In the genomic region with DNA sequence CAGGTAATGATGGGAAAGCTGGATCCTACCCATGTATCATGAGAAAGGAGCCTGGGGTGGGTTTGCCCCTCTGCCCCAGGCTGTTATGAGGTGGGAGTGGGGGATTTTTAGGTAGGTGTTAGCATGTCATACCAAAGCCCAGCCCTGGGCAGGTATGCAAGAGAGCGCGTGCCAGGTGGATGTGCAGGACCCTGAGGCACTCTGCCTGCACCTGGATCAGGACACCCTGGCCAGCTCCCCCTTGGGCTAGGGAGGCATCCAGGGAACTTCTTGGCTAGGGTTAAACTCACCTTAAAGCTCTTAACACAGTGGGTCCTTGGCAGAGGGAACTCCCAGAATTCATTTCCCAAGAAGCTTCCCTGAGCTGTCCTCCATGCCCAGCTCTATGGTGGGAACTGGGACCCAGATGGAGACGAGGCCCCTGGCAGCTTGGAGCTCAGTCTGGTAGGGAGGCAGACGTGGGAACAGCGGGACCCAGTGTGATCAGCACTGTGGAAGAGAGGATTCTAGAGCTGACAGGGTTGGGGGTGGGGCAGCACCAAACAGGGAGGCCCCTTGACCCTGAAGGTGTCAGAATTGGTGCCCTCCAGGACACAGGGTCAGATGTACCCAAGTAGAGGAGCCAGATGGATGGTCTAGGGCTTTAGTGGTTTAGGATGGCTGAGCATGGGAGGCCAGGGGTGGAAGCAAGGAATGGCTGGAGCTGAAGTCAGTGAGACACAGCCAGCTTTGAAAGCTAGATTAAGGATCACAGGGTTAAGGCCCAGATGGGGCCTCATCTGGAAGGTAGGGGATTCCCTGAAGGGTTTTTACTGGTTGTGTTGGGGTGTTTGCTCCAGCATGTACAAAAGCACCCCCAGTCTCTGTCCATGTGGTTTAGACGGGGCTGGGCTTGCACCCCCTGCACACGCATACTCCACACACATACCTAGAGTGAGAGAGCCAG, we compare ENCODE assay signal across 10 cellular contexts. TPM values are rescaled to one million over a fixed set of nuclear protein-coding genes. Genes with fewer than 3 reads are reported as not detected.
DNase-seq lines count a peak whose midpoint lies in the region; ATAC-seq, FAIRE-seq and TF ChIP-seq lines count a peak whose summit lies in the region.
"Had no signal": no experiment of that assay in that cellular context is flagged by ENCODE, and none has a peak within 500 bp of the region (broad histone marks: within the 10 kb centered on the region; RNA-seq: fewer than 3 reads in every experiment).

No MANE protein-coding gene starts in this region.

- H3K36me3 ChIP-seq in right atrium auricular region = peaks cover 7% of the 10 kb centered on the region

- TF ChIP-seq CTCF in A549 (IDR thresholded peaks at IDR 0.05) (no peak), right atrium auricular region (IDR thresholded peaks at IDR 0.05) (no peak)

- peaks cover 21% of the 10 kb centered on the region for H3K4me1 ChIP-seq in A549
- H3K4me1 ChIP-seq in right atrium auricular region = peaks cover 0 to 26% of the 10 kb centered on the region in 2 donors

- no peaks in the 10 kb centered on the region for H3K9me3 ChIP-seq in A549
- no peaks in the 10 kb centered on the region for H3K9me3 ChIP-seq in right atrium auricular region

- no peak overlapping the region for H3K4me3 ChIP-seq in A549
- no peak overlapping the region for H3K4me3 ChIP-seq in right atrium auricular region
- H3K4me3 ChIP-seq: lung had no signal

- FAIRE-seq in A549 (lab: Jason Lieb, UNC) = no peak
- FAIRE-seq: endothelial cell of umbilical vein had no signal

- ATAC-seq in A549 = no peak
- no peak for ATAC-seq in HG02885 (IDR thresholded peaks at IDR 0.05; ENCODE audit: poor library complexity, unreplicated experiment)

- peaks cover 53% of the 10 kb centered on the region for H3K4me1 Mint-ChIP-seq in activated naive CD8-positive, alpha-beta T cell (ENCODE audit: low read depth)

- no peak overlapping the region for H3K27ac ChIP-seq in A549
- H3K27ac ChIP-seq in right atrium auricular region = no peak overlapping the region

- H3K9me3 Mint-ChIP-seq in activated naive CD8-positive, alpha-beta T cell (ENCODE audit: low read depth) = no peaks in the 10 kb centered on the region

- DNase-seq in A549 (ENCODE audit: low read depth in 1 of 2, low spot score in 1 of 2) (no peak), DMS 273 (lab: John Stamatoyannopoulos, UW; ENCODE audit: unreplicated experiment) (no peak), right atrium auricular region (ENCODE audit: low spot score) (no peak)
- DNase-seq: NCI-H1092 had no signal

- no peaks in the 10 kb centered on the region for H3K27me3 Mint-ChIP-seq in activated naive CD8-positive, alpha-beta T cell

- no peaks in the 10 kb centered on the region for H3K27me3 ChIP-seq in right atrium auricular region

- TF ChIP-seq POLR2A in A549 (IDR thresholded peaks at IDR 0.05; ENCODE audit: low read length) (no peak), GM19099 (IDR thresholded peaks at IDR 0.05; ENCODE audit: extremely low read depth, insufficient read length, low read depth) (peak; percentile 10)

- POLR2A ChIA-PET in A549 (lab: Yijun Ruan, JAX) = interaction anchor here (1.2 kb wide), 1 partner anchor 18 kb away, joined by 8 read pairs; a partner anchor contains a TSS

- H3K36me3 Mint-ChIP-seq in activated naive CD8-positive, alpha-beta T cell = peaks cover 4% of the 10 kb centered on the region

- WGBS in A549 (ENCODE audit: missing lambda C conversion rate) = 98% methylated on average over 6 of the region's 7 CpGs

- no peak overlapping the region for H3K4me2 ChIP-seq in A549

- peak overlapping the region; percentile 87 for H3K4me3 Mint-ChIP-seq in activated naive CD8-positive, alpha-beta T cell

- no peak for TF ChIP-seq RAD21 in A549 (conservative IDR thresholded peaks at IDR 0.05 in 1 of 2, IDR thresholded peaks at IDR 0.05 in 1 of 2)

- CTCF ChIA-PET in A549 (lab: Yijun Ruan, JAX) = interaction anchor here (1.2 to 25.5 kb wide), 7 partner anchors 9 to 134 kb away, joined by 3 to 871 read pairs (median 142); a partner anchor contains a TSS

- no peak for TF ChIP-seq EP300 in A549 (IDR thresholded peaks at IDR 0.05)

- H3K27ac Mint-ChIP-seq in activated naive CD8-positive, alpha-beta T cell = peak overlapping the region; percentile 93

TF ChIP-seq in A549, 52 proteins besides CTCF, POLR2A, EP300 and RAD21:
- TF ChIP-seq SREBF2 (IDR thresholded peaks at IDR 0.05) = no peak
- no peak for TF ChIP-seq CBX2 (IDR thresholded peaks at IDR 0.05; ENCODE audit: borderline replicate concordance, low read depth)
- TF ChIP-seq MAZ (IDR thresholded peaks at IDR 0.05; ENCODE audit: borderline replicate concordance, low read depth, low read length) = no peak
- TF ChIP-seq JUN (IDR thresholded peaks at IDR 0.05) = no peak
- TF ChIP-seq, protein P1, sequence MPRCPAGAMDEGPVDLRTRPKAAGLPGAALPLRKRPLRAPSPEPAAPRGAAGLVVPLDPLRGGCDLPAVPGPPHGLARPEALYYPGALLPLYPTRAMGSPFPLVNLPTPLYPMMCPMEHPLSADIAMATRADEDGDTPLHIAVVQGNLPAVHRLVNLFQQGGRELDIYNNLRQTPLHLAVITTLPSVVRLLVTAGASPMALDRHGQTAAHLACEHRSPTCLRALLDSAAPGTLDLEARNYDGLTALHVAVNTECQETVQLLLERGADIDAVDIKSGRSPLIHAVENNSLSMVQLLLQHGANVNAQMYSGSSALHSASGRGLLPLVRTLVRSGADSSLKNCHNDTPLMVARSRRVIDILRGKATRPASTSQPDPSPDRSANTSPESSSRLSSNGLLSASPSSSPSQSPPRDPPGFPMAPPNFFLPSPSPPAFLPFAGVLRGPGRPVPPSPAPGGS (IDR thresholded peaks at IDR 0.05) = no peak
- 0 out of 2 replicates have a peak, but pooled peaks have one; percentile 21 for TF ChIP-seq POLR2AphosphoS2 (conservative IDR thresholded peaks at IDR 0.05; ENCODE audit: low read length)
- no peak for TF ChIP-seq FOXS1 (CRISPR knock-in tag; IDR thresholded peaks at IDR 0.05)
TF ChIP-seq in A549: peak in this region for 1.

RNA-seq across cellular contexts. Expression of a gene that starts 2.2 kb away (rescaled TPM):
- polyA plus RNA-seq in A549 (2011; rRNA removed) (1.8 and 2.2 TPM in 2 replicates), A549 (2017; fragmentation: RNase III; extraction: RNeasy Plus Mini Kit Qiagen cat#74134 plus additional on column Dnase treatment) (11.0 to 12.1 TPM (median 11.2 TPM) in 3 replicates)
- polyA plus RNA-seq in A549 (2012; cell fraction: cytosol; rRNA removed) = 25.9 and 43.4 TPM in 2 replicates
- polyA plus RNA-seq in A549 (2012; cell fraction: nucleus; rRNA removed) = 39.8 and 85.8 TPM in 2 replicates
- 0.58 and 0.95 TPM in 2 replicates for polyA minus RNA-seq in A549 (2011; rRNA and poly(A)+ RNA removed)
- total RNA-seq in right atrium auricular region = 1 to 10 TPM in 1 of 2 donors, under 1 TPM in 1; 0.90 to 1.1 TPM

RNA-seq across cellular contexts. Expression of a gene that starts 17.9 kb away (rescaled TPM):
- polyA plus RNA-seq in A549 (2011; rRNA removed) (16.5 and 20.1 TPM in 2 replicates), A549 (2017; fragmentation: RNase III; extraction: RNeasy Plus Mini Kit Qiagen cat#74134 plus additional on column Dnase treatment) (26.3 to 28.8 TPM (median 26.8 TPM) in 3 replicates)
- polyA plus RNA-seq in A549 (2012; cell fraction: cytosol; rRNA removed) = 37.0 and 37.1 TPM in 2 replicates
- polyA plus RNA-seq in A549 (2012; cell fraction: nucleus; rRNA removed) = 34.5 and 40.9 TPM in 2 replicates
- polyA minus RNA-seq in A549 (2011; rRNA and poly(A)+ RNA removed) = 21.1 and 30.2 TPM in 2 replicates
- total RNA-seq in right atrium auricular region = 10 to 100 TPM in 1 of 2 donors, 1 to 10 TPM in 1; 9.9 to 14.1 TPM

RNA-seq across cellular contexts. Expression of a gene that starts 29.1 kb away (rescaled TPM):
- polyA plus RNA-seq in A549 (2011; rRNA removed) (32.6 and 47.7 TPM in 2 replicates), A549 (2017; fragmentation: RNase III; extraction: RNeasy Plus Mini Kit Qiagen cat#74134 plus additional on column Dnase treatment) (92.4 to 118 TPM (median 107 TPM) in 3 replicates)
- polyA plus RNA-seq in A549 (2012; cell fraction: cytosol; rRNA removed) = 33.1 and 34.4 TPM in 2 replicates
- 374 and 488 TPM in 2 replicates for polyA plus RNA-seq in A549 (2012; cell fraction: nucleus; rRNA removed)
- 50.2 and 52.4 TPM in 2 replicates for polyA minus RNA-seq in A549 (2011; rRNA and poly(A)+ RNA removed)
- total RNA-seq in right atrium auricular region = 10 to 100 TPM; 25.0 to 47.2 TPM

RNA-seq across cellular contexts. Expression of a gene that starts 35.0 kb away (rescaled TPM):
- polyA plus RNA-seq in A549 (2011; rRNA removed) = 5.3 TPM in 2 replicates
- 18.4 and 25.5 TPM in 2 replicates for polyA plus RNA-seq in A549 (2012; cell fraction: cytosol; rRNA removed)
- 16.0 and 36.1 TPM in 2 replicates for polyA plus RNA-seq in A549 (2012; cell fraction: nucleus; rRNA removed)
- 14.3 to 15.5 TPM (median 14.5 TPM) in 3 replicates for polyA plus RNA-seq in A549 (2017; fragmentation: RNase III; extraction: RNeasy Plus Mini Kit Qiagen cat#74134 plus additional on column Dnase treatment)
- polyA minus RNA-seq in A549 (2011; rRNA and poly(A)+ RNA removed) = 2.2 and 2.8 TPM in 2 replicates
- under 1 TPM in 1 of 2 donors, not detected in 1; 0.43 TPM for total RNA-seq in right atrium auricular region

RNA-seq across cellular contexts. Expression of a gene that starts 43.9 kb away (rescaled TPM):
- polyA plus RNA-seq in A549 (2011; rRNA removed) = not detected in 2 replicates
- 0.11 TPM in 1 of 2 replicates, not detected in the other for polyA plus RNA-seq in A549 (2012; cell fraction: cytosol; rRNA removed)
- polyA plus RNA-seq in A549 (2012; cell fraction: nucleus; rRNA removed) = not detected in 2 replicates
- polyA plus RNA-seq in A549 (2017; fragmentation: RNase III; extraction: RNeasy Plus Mini Kit Qiagen cat#74134 plus additional on column Dnase treatment) = not detected in 3 replicates
- not detected in 2 replicates for polyA minus RNA-seq in A549 (2011; rRNA and poly(A)+ RNA removed)
- not detected for total RNA-seq in right atrium auricular region
- total RNA-seq: endothelial cell of umbilical vein, lung, RPMI7951 had no signal
- polyA plus RNA-seq: endothelial cell of umbilical vein, lung had no signal
